ENCODE assay signal across 1 cellular context in genomic region chr12:67388331-67389163, GRCh38.
TF ChIP-seq lines count a peak whose summit lies in the region.

No MANE protein-coding gene starts in this region.

TF ChIP-seq in K562, 482 proteins besides CTCF, POLR2A, EP300 and RAD21 (continued from another document):
- TF ChIP-seq TSHZ1 (CRISPR knock-in tag; IDR thresholded peaks at IDR 0.05) (no peak), NFXL1 (CRISPR knock-in tag; IDR thresholded peaks at IDR 0.05) (no peak), CBFA2T3 (IDR thresholded peaks at IDR 0.05) (peak; percentile 26; the same call in 1 of the 2 replicates), ID3 (CRISPR knock-in tag; IDR thresholded peaks at IDR 0.05) (no peak), ID3 (tag; IDR thresholded peaks at IDR 0.05) (peak; percentile 44; the same call in 1 of the 2 replicates), ERF (CRISPR knock-in tag; IDR thresholded peaks at IDR 0.05) (no peak), ATF3 (IDR thresholded peaks at IDR 0.05) (no peak), ATF3 (CRISPR knock-in tag; conservative IDR thresholded peaks at IDR 0.05) (no peak), TBL1XR1 (IDR thresholded peaks at IDR 0.05; ENCODE audit: low read length in 2 of 2) (no peak), TFE3 (CRISPR knock-in tag; IDR thresholded peaks at IDR 0.05) (no peak), SMC3 (conservative IDR thresholded peaks at IDR 0.05; ENCODE audit: insufficient read depth, low read depth, low read length) (no peak), FOXJ2 (tag; IDR thresholded peaks at IDR 0.05) (no peak), ZNF584 (CRISPR knock-in tag; IDR thresholded peaks at IDR 0.05; ENCODE audit: low read depth) (no peak), MEIS2 (IDR thresholded peaks at IDR 0.05; ENCODE audit: partially characterized antibody) (peak; percentile 40), PTBP1 (IDR thresholded peaks at IDR 0.05; ENCODE audit: low read depth, low read length) (no peak), ZNF644 (tag; IDR thresholded peaks at IDR 0.05; ENCODE audit: low read depth) (no peak), GATA2 (CRISPR knock-in tag; IDR thresholded peaks at IDR 0.05) (no peak), JUND (IDR thresholded peaks at IDR 0.05; ENCODE audit: borderline replicate concordance, low read depth, low read length) (no peak), JUND (tag; IDR thresholded peaks at IDR 0.05; ENCODE audit: borderline replicate concordance, low read depth, low read length) (no peak), RBM14 (IDR thresholded peaks at IDR 0.05; ENCODE audit: borderline replicate concordance, insufficient read depth, low read depth, low read length) (no peak), GTF2A2 (tag; IDR thresholded peaks at IDR 0.05) (no peak), TEAD4 (IDR thresholded peaks at IDR 0.05; ENCODE audit: low read length) (0 out of 2 replicates have a peak, but pooled peaks have one; percentile 44), TEAD4 (CRISPR knock-in tag; IDR thresholded peaks at IDR 0.05; ENCODE audit: borderline replicate concordance) (no peak), SIN3A (IDR thresholded peaks at IDR 0.05; ENCODE audit: borderline replicate concordance in 2 of 2, control insufficient read depth in 1 of 2, low read depth in 2 of 2, low read length in 2 of 2) (no peak), NFIX (CRISPR knock-in tag; IDR thresholded peaks at IDR 0.05; ENCODE audit: low read depth) (no peak)
